Comparison of ENCODE assay signal across 20 cellular contexts in the genomic region with DNA sequence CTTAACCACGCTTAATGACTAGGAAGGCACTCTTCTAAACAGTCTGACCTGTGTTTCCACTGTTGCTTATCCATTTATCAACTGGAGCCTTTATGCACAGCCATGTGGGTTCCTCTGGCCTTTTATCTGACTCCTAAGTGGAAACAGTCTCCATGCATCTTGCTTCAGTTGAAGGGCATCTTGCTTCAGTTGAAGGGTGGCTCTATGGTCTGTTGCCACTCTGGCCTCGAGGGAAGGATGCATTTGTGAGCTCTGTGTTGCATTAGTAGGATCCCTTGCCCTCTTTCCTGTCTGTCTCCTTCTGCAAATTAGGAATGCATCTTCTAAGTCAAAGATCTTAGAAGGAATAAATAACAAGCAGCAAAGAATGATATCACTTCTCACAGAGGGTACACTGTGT. TPM values are rescaled to one million over a fixed set of nuclear protein-coding genes. Genes with fewer than 3 reads are reported as not detected.
"Had no signal": no experiment of that assay in that cellular context is flagged by ENCODE, and none has a peak within 500 bp of the region (broad histone marks: within the 10 kb centered on the region; RNA-seq: fewer than 3 reads in every experiment).

No MANE protein-coding gene starts in this region.

- H3K27me3 Mint-ChIP-seq: activated B cell treated with CpG ODN at 0.5 μM for 24 hours; activated CD4-positive, alpha-beta memory T cell treated with anti-CD3 and anti-CD28 coated beads for 36 hours; activated CD4-positive, alpha-beta T cell treated with anti-CD3 and anti-CD28 coated beads, Interleukin-2, amount 10 ng/mL, durations not matched to agents 24 days and 14 days; activated naive CD4-positive, alpha-beta T cell treated with anti-CD3 and anti-CD28 coated beads, Interleukin-2, amount 10 ng/mL, durations not matched to agents 7 days and 5 days; activated naive CD8-positive, alpha-beta T cell treated with anti-CD3 and anti-CD28 coated beads for 36 hours; T-cell had no signal

- H3K27ac Mint-ChIP-seq: activated B cell treated with CpG ODN at 0.5 μM for 24 hours; activated CD4-positive, alpha-beta memory T cell treated with anti-CD3 and anti-CD28 coated beads for 36 hours; activated CD4-positive, alpha-beta T cell treated with anti-CD3 and anti-CD28 coated beads, Interleukin-2, amount 10 ng/mL, durations not matched to agents 24 days and 14 days; activated naive CD4-positive, alpha-beta T cell treated with anti-CD3 and anti-CD28 coated beads, Interleukin-2, amount 10 ng/mL, durations not matched to agents 7 days and 5 days; activated naive CD8-positive, alpha-beta T cell treated with anti-CD3 and anti-CD28 coated beads for 36 hours; activated T-cell treated with anti-CD3 and anti-CD28 coated beads, Interleukin-2, amount 50 U/mL, for 72 hours; activated T-helper 2 cell treated with anti-CD3 and anti-CD28 coated beads, Interferon-gamma antibody, Interleukin-2, Interleukin-4, amounts not matched to agents 10 μg/mL and 5 μg/mL and 100 μg/mL, durations not matched to agents 14 hours and 24 hours and 36 hours had no signal

- H3K4me1 Mint-ChIP-seq: activated B cell treated with CpG ODN at 0.5 μM for 24 hours had no signal

- H3K9me3 ChIP-seq: MG63, SJSA1 had no signal

- H3K27ac ChIP-seq: SJSA1 had no signal

- ATAC-seq: activated T-cell treated with anti-CD3 and anti-CD28 coated beads, Interleukin-2, amount 50 U/mL, for 72 hours; T-cell had no signal

- DNase-seq: activated B cell treated with CpG ODN at 0.5 μM for 24 hours; activated CD4-positive, alpha-beta memory T cell treated with anti-CD3 and anti-CD28 coated beads for 36 hours; activated CD4-positive, alpha-beta T cell treated with anti-CD3 and anti-CD28 coated beads for 1 hour; activated CD4-positive, alpha-beta T cell treated with anti-CD3 and anti-CD28 coated beads, Interleukin-2, amount 10 ng/mL, durations not matched to agents 24 days and 14 days; activated CD8-positive, alpha-beta memory T cell treated with anti-CD3 and anti-CD28 coated beads, Interleukin-2, amount 50 U/mL, for 4 hours; activated gamma-delta T cell treated with Interleukin-2 at 50 U/mL for 16 hours; activated naive CD4-positive, alpha-beta T cell treated with anti-CD3 and anti-CD28 coated beads, Interleukin-2, amount 10 ng/mL, durations not matched to agents 7 days and 5 days; activated naive CD8-positive, alpha-beta T cell treated with anti-CD3 and anti-CD28 coated beads for 36 hours; activated T-cell treated with anti-CD3 and anti-CD28 coated beads, Interleukin-2, amount 50 U/mL, for 72 hours; MG63; MV-4-11; NCI-H1092 treated with DMSO at 0.1 percent for 48 hours; NCI-H1417 treated with DMSO at 0.1 percent for 48 hours; NCI-H1694 treated with DMSO at 0.1 percent for 48 hours; NCI-H2029 treated with DMSO at 0.1 percent for 48 hours; NCI-H524; SHP77; T-cell had no signal

- H3K4me3 Mint-ChIP-seq: activated B cell treated with CpG ODN at 0.5 μM for 24 hours; activated CD4-positive, alpha-beta memory T cell treated with anti-CD3 and anti-CD28 coated beads for 36 hours; activated CD4-positive, alpha-beta T cell treated with anti-CD3 and anti-CD28 coated beads, Interleukin-2, amount 10 ng/mL, durations not matched to agents 24 days and 14 days; activated naive CD4-positive, alpha-beta T cell treated with anti-CD3 and anti-CD28 coated beads, Interleukin-2, amount 10 ng/mL, durations not matched to agents 7 days and 5 days; activated naive CD8-positive, alpha-beta T cell treated with anti-CD3 and anti-CD28 coated beads for 36 hours; activated T-cell treated with anti-CD3 and anti-CD28 coated beads, Interleukin-2, amount 50 U/mL, for 72 hours; T-cell had no signal

- H3K9me3 Mint-ChIP-seq: activated B cell treated with CpG ODN at 0.5 μM for 24 hours; activated CD4-positive, alpha-beta memory T cell treated with anti-CD3 and anti-CD28 coated beads for 36 hours; activated CD4-positive, alpha-beta T cell treated with anti-CD3 and anti-CD28 coated beads, Interleukin-2, amount 10 ng/mL, durations not matched to agents 24 days and 14 days; activated naive CD4-positive, alpha-beta T cell treated with anti-CD3 and anti-CD28 coated beads, Interleukin-2, amount 10 ng/mL, durations not matched to agents 7 days and 5 days; activated naive CD8-positive, alpha-beta T cell treated with anti-CD3 and anti-CD28 coated beads for 36 hours; activated T-cell treated with anti-CD3 and anti-CD28 coated beads, Interleukin-2, amount 50 U/mL, for 72 hours; activated T-helper 2 cell treated with anti-CD3 and anti-CD28 coated beads, Interferon-gamma antibody, Interleukin-2, Interleukin-4, amounts not matched to agents 10 μg/mL and 5 μg/mL and 100 μg/mL, durations not matched to agents 14 hours and 24 hours and 36 hours; T-cell had no signal

- H3K4me3 ChIP-seq: MG63, SJSA1 had no signal

- H3K27me3 ChIP-seq: MG63, SJSA1 had no signal

RNA-seq across cellular contexts. Expression of gene C11orf96, which starts 25.8 kb away (rescaled TPM):
- total RNA-seq: activated B cell treated with CpG ODN at 0.5 μM for 24 hours had no signal
